Comparison of ENCODE assay signal across 1 cellular context in the genomic region with DNA sequence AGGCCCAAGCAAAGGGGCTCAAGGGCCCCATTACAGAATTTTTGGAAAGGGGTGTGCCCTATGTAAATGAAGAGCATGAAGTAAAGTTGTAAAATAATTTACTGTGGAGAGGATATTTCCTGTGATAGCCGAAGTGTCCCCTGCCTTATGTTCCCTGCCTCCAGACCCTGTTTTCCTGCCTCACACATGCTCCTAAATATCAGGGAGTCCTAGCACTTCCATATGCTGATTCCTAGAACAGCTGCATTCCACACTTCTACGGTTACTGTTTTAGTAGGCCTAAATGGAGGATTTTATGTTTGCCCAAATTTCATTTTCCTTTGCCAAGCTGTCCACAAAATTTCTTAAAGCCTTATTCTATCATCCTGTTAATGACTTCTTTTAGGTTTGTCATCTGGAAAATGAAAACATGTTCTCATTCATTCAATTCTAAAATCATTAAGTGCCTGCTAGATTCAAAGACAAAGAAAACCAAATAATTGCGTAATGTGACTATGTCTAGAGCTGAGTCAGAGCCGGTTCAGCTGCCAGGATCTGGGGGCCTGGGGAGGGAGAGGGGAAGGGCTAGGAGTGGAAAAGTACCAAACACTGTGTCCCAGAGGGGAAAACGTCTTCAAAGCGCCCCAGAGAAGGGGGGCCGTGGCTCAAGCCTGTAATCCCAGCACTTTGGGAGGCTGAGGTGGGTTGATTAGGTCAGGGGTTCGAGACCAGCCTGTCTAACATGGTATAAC.
TF ChIP-seq lines count a peak whose summit lies in the region.

No MANE protein-coding gene starts in this region.

TF ChIP-seq in K562, 482 proteins besides CTCF, POLR2A, EP300 and RAD21 (continued from another document):
- TF ChIP-seq, protein P1, sequence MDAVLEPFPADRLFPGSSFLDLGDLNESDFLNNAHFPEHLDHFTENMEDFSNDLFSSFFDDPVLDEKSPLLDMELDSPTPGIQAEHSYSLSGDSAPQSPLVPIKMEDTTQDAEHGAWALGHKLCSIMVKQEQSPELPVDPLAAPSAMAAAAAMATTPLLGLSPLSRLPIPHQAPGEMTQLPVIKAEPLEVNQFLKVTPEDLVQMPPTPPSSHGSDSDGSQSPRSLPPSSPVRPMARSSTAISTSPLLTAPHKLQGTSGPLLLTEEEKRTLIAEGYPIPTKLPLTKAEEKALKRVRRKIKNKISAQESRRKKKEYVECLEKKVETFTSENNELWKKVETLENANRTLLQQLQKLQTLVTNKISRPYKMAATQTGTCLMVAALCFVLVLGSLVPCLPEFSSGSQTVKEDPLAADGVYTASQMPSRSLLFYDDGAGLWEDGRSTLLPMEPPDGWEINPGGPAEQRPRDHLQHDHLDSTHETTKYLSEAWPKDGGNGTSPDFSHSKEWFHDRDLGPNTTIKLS (IDR thresholded peaks at IDR 0.05; ENCODE audit: borderline replicate concordance, low read depth) = no peak
- TF ChIP-seq NFE2 (IDR thresholded peaks at IDR 0.05; ENCODE audit: low read depth) (peak; percentile 34), HOXB6 (CRISPR knock-in tag; IDR thresholded peaks at IDR 0.05; ENCODE audit: borderline replicate concordance) (no peak), PTTG1 (tag; IDR thresholded peaks at IDR 0.05; ENCODE audit: low read depth) (no peak), GABPA (tag; conservative IDR thresholded peaks at IDR 0.05; ENCODE audit: low read depth) (no peak), FOXP1 (CRISPR knock-in tag; IDR thresholded peaks at IDR 0.05) (no peak), CEBPB (tag; IDR thresholded peaks at IDR 0.05) (peak; percentile 96), JUN (IDR thresholded peaks at IDR 0.05; ENCODE audit: borderline replicate concordance, low read depth, low read length) (peak; percentile 34; the same call in 1 of the 2 replicates), JUN (CRISPR knock-in tag; IDR thresholded peaks at IDR 0.05; ENCODE audit: borderline replicate concordance) (no peak), ZNF780A (CRISPR knock-in tag; IDR thresholded peaks at IDR 0.05) (no peak), CEBPG (CRISPR knock-in tag; IDR thresholded peaks at IDR 0.05) (peak; percentile 54; the same call in 1 of the 2 replicates), CEBPG (tag; conservative IDR thresholded peaks at IDR 0.05 in 1 of 2, IDR thresholded peaks at IDR 0.05 in 1 of 2) (peak; percentile 81 to 87), CBX2 (IDR thresholded peaks at IDR 0.05; ENCODE audit: insufficient read depth, low read length, poor library complexity, severe bottlenecking) (no peak)
- TF ChIP-seq, protein P2, sequence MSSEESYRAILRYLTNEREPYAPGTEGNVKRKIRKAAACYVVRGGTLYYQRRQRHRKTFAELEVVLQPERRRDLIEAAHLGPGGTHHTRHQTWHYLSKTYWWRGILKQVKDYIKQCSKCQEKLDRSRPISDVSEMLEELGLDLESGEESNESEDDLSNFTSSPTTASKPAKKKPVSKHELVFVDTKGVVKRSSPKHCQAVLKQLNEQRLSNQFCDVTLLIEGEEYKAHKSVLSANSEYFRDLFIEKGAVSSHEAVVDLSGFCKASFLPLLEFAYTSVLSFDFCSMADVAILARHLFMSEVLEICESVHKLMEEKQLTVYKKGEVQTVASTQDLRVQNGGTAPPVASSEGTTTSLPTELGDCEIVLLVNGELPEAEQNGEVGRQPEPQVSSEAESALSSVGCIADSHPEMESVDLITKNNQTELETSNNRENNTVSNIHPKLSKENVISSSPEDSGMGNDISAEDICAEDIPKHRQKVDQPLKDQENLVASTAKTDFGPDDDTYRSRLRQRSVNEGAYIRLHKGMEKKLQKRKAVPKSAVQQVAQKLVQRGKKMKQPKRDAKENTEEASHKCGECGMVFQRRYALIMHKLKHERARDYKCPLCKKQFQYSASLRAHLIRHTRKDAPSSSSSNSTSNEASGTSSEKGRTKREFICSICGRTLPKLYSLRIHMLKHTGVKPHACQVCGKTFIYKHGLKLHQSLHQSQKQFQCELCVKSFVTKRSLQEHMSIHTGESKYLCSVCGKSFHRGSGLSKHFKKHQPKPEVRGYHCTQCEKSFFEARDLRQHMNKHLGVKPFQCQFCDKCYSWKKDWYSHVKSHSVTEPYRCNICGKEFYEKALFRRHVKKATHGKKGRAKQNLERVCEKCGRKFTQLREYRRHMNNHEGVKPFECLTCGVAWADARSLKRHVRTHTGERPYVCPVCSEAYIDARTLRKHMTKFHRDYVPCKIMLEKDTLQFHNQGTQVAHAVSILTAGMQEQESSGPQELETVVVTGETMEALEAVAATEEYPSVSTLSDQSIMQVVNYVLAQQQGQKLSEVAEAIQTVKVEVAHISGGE (CRISPR knock-in tag; IDR thresholded peaks at IDR 0.05) = no peak
- TF ChIP-seq, protein P3, sequence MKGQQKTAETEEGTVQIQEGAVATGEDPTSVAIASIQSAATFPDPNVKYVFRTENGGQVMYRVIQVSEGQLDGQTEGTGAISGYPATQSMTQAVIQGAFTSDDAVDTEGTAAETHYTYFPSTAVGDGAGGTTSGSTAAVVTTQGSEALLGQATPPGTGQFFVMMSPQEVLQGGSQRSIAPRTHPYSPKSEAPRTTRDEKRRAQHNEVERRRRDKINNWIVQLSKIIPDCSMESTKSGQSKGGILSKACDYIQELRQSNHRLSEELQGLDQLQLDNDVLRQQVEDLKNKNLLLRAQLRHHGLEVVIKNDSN (CRISPR knock-in tag; IDR thresholded peaks at IDR 0.05) = no peak
